In the genomic region with DNA sequence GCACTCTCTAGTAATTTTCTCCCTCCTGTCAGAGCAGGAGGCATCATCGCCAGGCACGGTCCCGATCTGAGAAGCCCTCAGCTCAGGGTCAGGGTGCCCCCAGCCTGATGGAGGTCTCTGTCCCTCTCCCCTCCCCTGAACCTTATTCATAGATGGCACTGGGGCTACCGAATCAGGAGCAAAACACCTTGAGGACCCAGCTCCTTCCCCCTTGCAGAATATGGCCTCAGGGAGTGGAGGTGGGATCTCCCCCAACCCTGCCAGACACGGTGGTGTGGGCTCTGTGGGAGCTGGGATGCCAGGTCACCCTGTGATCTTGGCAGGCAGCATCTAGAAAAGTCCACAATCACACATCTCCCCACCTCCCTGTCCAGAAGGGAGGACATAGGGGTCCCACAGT, we compare ENCODE assay signal across 22 cellular contexts. TPM values are rescaled to one million over a fixed set of nuclear protein-coding genes. Genes with fewer than 3 reads are reported as not detected.
DNase-seq lines count a peak whose midpoint lies in the region; ATAC-seq and TF ChIP-seq lines count a peak whose summit lies in the region.
"Had no signal": no experiment of that assay in that cellular context is flagged by ENCODE, and none has a peak within 500 bp of the region (broad histone marks: within the 10 kb centered on the region; RNA-seq: fewer than 3 reads in every experiment).

No MANE protein-coding gene starts in this region.

- TF ChIP-seq CTCF in neutrophil (IDR thresholded peaks at IDR 0.05), result no peak

- DNase-seq in NCI-H146 treated with DMSO at 0.1 percent for 48 hours (lab: John Stamatoyannopoulos, UW; ENCODE audit: unreplicated experiment) (no peak), D341Med (ENCODE audit: low spot score) (no peak), AG20443 (ENCODE audit: low spot score) (no peak)
- DNase-seq: ACHN, AML-193, Caco-2, GF-D8, GOT3, NCI-H1417, NCI-H1930, NCI-H226, NCI-H524 treated with DMSO at 0.1 percent for 48 hours, PC-3, RPMI8226, SIG-M5 had no signal

- peaks cover 69 to 70% of the 10 kb centered on the region in 2 experiments for H3K4me1 ChIP-seq in neutrophil (ENCODE audit: control insufficient read depth in 1 of 2, insufficient read depth in 1 of 2, low read depth in 1 of 2, low read length in 1 of 2)

- no peaks in the 10 kb centered on the region for H3K9me3 ChIP-seq in neutrophil
- H3K9me3 ChIP-seq: Caco-2 had no signal

- peaks cover 4% of the 10 kb centered on the region for H3K36me3 Mint-ChIP-seq in IgD-negative memory B cell

- peak overlapping the region; percentile 52 for H3K27ac ChIP-seq in cingulate gyrus (ENCODE audit: low read depth, low read length)
- peak overlapping the region; percentile 36 for H3K27ac ChIP-seq in neutrophil
- H3K27ac ChIP-seq: KMS-11 had no signal

- peak overlapping the region in 3 of 4 donors; percentile 39 to 66 (median 58) for H3K4me3 Mint-ChIP-seq in IgD-negative memory B cell

- no peaks in the 10 kb centered on the region for H3K9me3 Mint-ChIP-seq in IgD-negative memory B cell

- peaks cover 5% of the 10 kb centered on the region for H3K36me3 ChIP-seq in neutrophil

- H3K27ac Mint-ChIP-seq in IgD-negative memory B cell, result no peak overlapping the region

- no peaks in the 10 kb centered on the region for H3K27me3 ChIP-seq in neutrophil

- peaks cover 19% of the 10 kb centered on the region for H3K27me3 Mint-ChIP-seq in IgD-negative memory B cell

- ATAC-seq in HG02759 (IDR thresholded peaks at IDR 0.05; ENCODE audit: unreplicated experiment), result no peak
- ATAC-seq: HepG2, PC-3, SK-N-SH treated with all-trans-retinoic acid at 6 μM for 48 hours had no signal

- no peak overlapping the region for H3K4me3 ChIP-seq in neutrophil (ENCODE audit: low read depth in 1 of 2, low read length in 1 of 2)

- peaks cover 0 to 3% (median 3%) of the 10 kb centered on the region in 3 donors for H3K4me1 Mint-ChIP-seq in IgD-negative memory B cell

RNA-seq across cellular contexts. Expression of a gene that starts 2.5 kb away (rescaled TPM):
- polyA plus RNA-seq in IgD-negative memory B cell, result 2.0 TPM
